16 cellular contexts compared by ENCODE assay signal in the genomic region with DNA sequence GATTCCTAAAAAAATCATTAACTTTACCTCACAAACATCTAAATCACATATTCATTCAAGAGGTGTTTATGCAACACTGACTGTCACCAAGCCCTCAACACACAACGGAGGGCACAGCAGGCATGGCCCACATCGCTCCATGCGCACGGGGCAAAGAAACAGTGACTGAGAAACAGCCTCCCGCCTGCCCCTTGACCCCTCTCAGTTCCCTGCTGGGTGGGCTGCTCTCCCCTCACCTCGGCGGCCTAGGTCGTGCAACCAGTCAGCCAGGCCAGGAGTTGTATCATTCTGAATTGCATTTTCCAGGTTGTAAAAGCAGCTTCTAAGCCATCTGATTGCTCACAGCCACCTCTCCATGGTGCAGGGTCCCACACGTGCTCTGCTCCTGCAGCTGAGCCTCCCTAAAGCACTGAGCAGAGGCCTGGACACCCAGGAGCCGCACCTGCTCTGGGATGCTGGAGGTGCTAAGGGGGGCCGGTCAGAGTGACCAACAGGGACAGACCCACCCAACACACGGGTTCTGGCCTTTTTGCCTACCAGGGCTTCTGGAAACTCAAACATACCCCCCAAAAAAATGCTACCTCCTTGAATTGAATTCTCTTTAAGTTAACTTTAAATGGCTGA. TPM values are rescaled to one million over a fixed set of nuclear protein-coding genes. Genes with fewer than 3 reads are reported as not detected.
A peak's percentile ranks its signal among the peaks of the same experiment; 100 is the strongest.
DNase-seq lines count a peak whose midpoint lies in the region; ATAC-seq lines count a peak whose summit lies in the region.
"Had no signal": no experiment of that assay in that cellular context is flagged by ENCODE, and none has a peak within 500 bp of the region (broad histone marks: within the 10 kb centered on the region; RNA-seq: fewer than 3 reads in every experiment).

No MANE protein-coding gene starts in this region.

- DNase-seq in Right ventricle myocardium inferior (ENCODE audit: missing footprints) (peak; percentile 56), Right ventricle myocardium superior (no peak), HuH-7.5 (ENCODE audit: low spot score) (no peak)
- DNase-seq in central memory CD8-positive, alpha-beta T cell (ENCODE audit: low spot score in 2 of 2) = no peak
- DNase-seq in naive thymus-derived CD8-positive, alpha-beta T cell = no peak
- DNase-seq: DND-41, HFFc6, KBM-7, NCI-H1048, NCI-H146, NCI-H2081, NCI-H774, RPMI8226 had no signal

- peaks cover 4% of the 10 kb centered on the region for H3K36me3 Mint-ChIP-seq in central memory CD8-positive, alpha-beta T cell (ENCODE audit: insufficient read depth)
- peaks cover 0 to 3% (median 0%) of the 10 kb centered on the region in 3 donors for H3K36me3 Mint-ChIP-seq in naive thymus-derived CD8-positive, alpha-beta T cell

- no peaks in the 10 kb centered on the region for H3K27me3 Mint-ChIP-seq in central memory CD8-positive, alpha-beta T cell
- H3K27me3 Mint-ChIP-seq in naive thymus-derived CD8-positive, alpha-beta T cell = no peaks in the 10 kb centered on the region

- peaks cover 65% of the 10 kb centered on the region for H3K4me1 Mint-ChIP-seq in central memory CD8-positive, alpha-beta T cell
- peaks cover 36 to 79% (median 61%) of the 10 kb centered on the region in 4 donors for H3K4me1 Mint-ChIP-seq in naive thymus-derived CD8-positive, alpha-beta T cell

- H3K27ac Mint-ChIP-seq in central memory CD8-positive, alpha-beta T cell (ENCODE audit: low read depth) = peak overlapping the region; percentile 56
- peak overlapping the region in 6 of 10 donors; percentile 12 to 46 (median 30) for H3K27ac Mint-ChIP-seq in naive thymus-derived CD8-positive, alpha-beta T cell
- H3K27ac Mint-ChIP-seq: HFFc6 had no signal

- POLR2A ChIA-PET in naive thymus-derived CD8-positive, alpha-beta T cell (lab: Charles Lee) = interaction anchor here (1.3 to 2.8 kb wide), 2 partner anchors 38 to 624 kb away, joined by 3 to 12 read pairs; partner anchors contain the start of gene TAF4

- ATAC-seq in Right ventricle myocardium inferior (no peak), Right ventricle myocardium superior (ENCODE audit: poor library complexity) (no peak), HG03521 (IDR thresholded peaks at IDR 0.05; ENCODE audit: unreplicated experiment) (no peak), HG03520 (IDR thresholded peaks at IDR 0.05; ENCODE audit: unreplicated experiment) (no peak), HG03097 (IDR thresholded peaks at IDR 0.05; ENCODE audit: low FRiP score, unreplicated experiment) (no peak)
- ATAC-seq in central memory CD8-positive, alpha-beta T cell (replicated peaks; ENCODE audit: extremely low read depth, poor library complexity, severe bottlenecking) = no peak
- ATAC-seq in naive thymus-derived CD8-positive, alpha-beta T cell = no peak

- H3K4me3 Mint-ChIP-seq in central memory CD8-positive, alpha-beta T cell = no peak overlapping the region
- H3K4me3 Mint-ChIP-seq in naive thymus-derived CD8-positive, alpha-beta T cell = peak overlapping the region in 1 of 10 donors; percentile 45
- H3K4me3 Mint-ChIP-seq: HFFc6 had no signal

- intact Hi-C loops in Right ventricle myocardium inferior (cut with DNase I) (loop anchor here (10.0 kb wide), 1 partner anchor 357 kb away; the partner anchor contains the start of gene RPS21), Right ventricle myocardium superior (cut with DNase I) (loop anchor here (5.0 kb wide), 1 partner anchor 109 kb away; no protein-coding TSS in a partner anchor)

- no peaks in the 10 kb centered on the region for H3K9me3 Mint-ChIP-seq in central memory CD8-positive, alpha-beta T cell
- H3K9me3 Mint-ChIP-seq in naive thymus-derived CD8-positive, alpha-beta T cell = no peaks in the 10 kb centered on the region
- H3K9me3 Mint-ChIP-seq: HFFc6 had no signal

RNA-seq across cellular contexts. Expression of gene TAF4, which starts 37.9 kb away (rescaled TPM):
- total RNA-seq in Right ventricle myocardium inferior = 10.7 TPM
- total RNA-seq in Right ventricle myocardium superior = 11.6 TPM
- total RNA-seq in naive thymus-derived CD8-positive, alpha-beta T cell = 10 to 100 TPM; 39.0 to 41.5 TPM
- 1 to 10 TPM in 2 of 3 donors, under 1 TPM in 1; 0.31 to 1.6 (median 1.4) TPM for polyA plus RNA-seq in naive thymus-derived CD8-positive, alpha-beta T cell
